ENCODE assay signal across 8 cellular contexts in genomic region chr2:178413472-178414265, GRCh38. TPM values are rescaled to one million over a fixed set of nuclear protein-coding genes. Genes with fewer than 3 reads are reported as not detected.
A peak's percentile ranks its signal among the peaks of the same experiment; 100 is the strongest.
DNase-seq lines count a peak whose midpoint lies in the region; ATAC-seq and TF ChIP-seq lines count a peak whose summit lies in the region.

No MANE protein-coding gene starts in this region.

- peaks cover 13 to 24% (median 20%) of the 10 kb centered on the region in 3 donors for H3K4me1 Mint-ChIP-seq in naive B cell
- peaks cover 21% of the 10 kb centered on the region for H3K4me1 Mint-ChIP-seq in stimulated activated effector memory CD8-positive, alpha-beta T cell treated with anti-CD3 and anti-CD28 coated beads, Interleukin-12 subunit alpha, Interleukin-12 subunit beta, amount 100 ng/mL, for 72 hours

- H3K9ac ChIP-seq in HUES64 (ENCODE audit: low read depth, low read length) = peak overlapping the region; percentile 93
- peak overlapping the region; percentile 85 for H3K9ac ChIP-seq in fibroblast of lung (ENCODE audit: insufficient read depth, low read length)

- no peaks in the 10 kb centered on the region for H4K20me1 ChIP-seq in fibroblast of lung (ENCODE audit: control insufficient read depth, extremely low read depth, insufficient read depth, low read length)

- H3K9me3 ChIP-seq in HUES64 (ENCODE audit: insufficient read depth, low read depth, low read length) = no peaks in the 10 kb centered on the region
- H3K9me3 ChIP-seq in fibroblast of lung (ENCODE audit: control insufficient read depth, insufficient read depth, low read depth, low read length) = no peaks in the 10 kb centered on the region

- DNase-seq in DMS 273 treated with DMSO at 0.1 percent for 48 hours (lab: John Stamatoyannopoulos, UW) (peak; percentile 59), OCI-M1 (lab: John Stamatoyannopoulos, UW) (peak; percentile 91), activated T-helper 1 cell treated with Interleukin-2 at 50 U/mL for 16 hours (ENCODE audit: low read depth) (peak; percentile 45), fibroblast of lung (ENCODE audit: low read depth in 2 of 2) (peak; percentile 74 to 82), naive B cell (peak; percentile 78)
- DNase-seq in stimulated activated effector memory CD8-positive, alpha-beta T cell treated with anti-CD3 and anti-CD28 coated beads, Interleukin-12 subunit alpha, Interleukin-12 subunit beta, amount 100 ng/mL, for 72 hours (ENCODE audit: low spot score in 2 of 2) = peak; percentile 60 to 90

- peak overlapping the region; percentile 97 for H3K4me2 ChIP-seq in fibroblast of lung (ENCODE audit: extremely low read depth, insufficient read depth, low read length)

- peak; percentile 79 for ATAC-seq in GM21515 (IDR thresholded peaks at IDR 0.05; ENCODE audit: unreplicated experiment)
- ATAC-seq in naive B cell (ENCODE audit: low read depth in 2 of 2) = peak; percentile 85 to 86
- peak; percentile 88 for ATAC-seq in stimulated activated effector memory CD8-positive, alpha-beta T cell treated with anti-CD3 and anti-CD28 coated beads, Interleukin-12 subunit alpha, Interleukin-12 subunit beta, amount 100 ng/mL, for 72 hours

- no peaks in the 10 kb centered on the region for H3K4me1 ChIP-seq in HUES64 (ENCODE audit: insufficient read depth, low read length)
- H3K4me1 ChIP-seq in fibroblast of lung (ENCODE audit: control insufficient read depth, extremely low read depth, insufficient read depth, low read length) = peaks cover 3% of the 10 kb centered on the region

- no peaks in the 10 kb centered on the region for H3K79me2 ChIP-seq in fibroblast of lung (ENCODE audit: control insufficient read depth, insufficient read depth, low read length)

- H3K27me3 ChIP-seq in HUES64 (ENCODE audit: insufficient read depth, low read length) (no peaks in the 10 kb centered on the region), fibroblast of lung (ENCODE audit: control insufficient read depth, insufficient read depth, low read length) (no peaks in the 10 kb centered on the region)

- peak overlapping the region; percentile 84 to 98 (median 96) for H3K4me3 Mint-ChIP-seq in naive B cell
- peak overlapping the region; percentile 92 for H3K4me3 Mint-ChIP-seq in stimulated activated effector memory CD8-positive, alpha-beta T cell treated with anti-CD3 and anti-CD28 coated beads, Interleukin-12 subunit alpha, Interleukin-12 subunit beta, amount 100 ng/mL, for 72 hours

- no peak for TF ChIP-seq CTCF in fibroblast of lung (conservative IDR thresholded peaks at IDR 0.05 in 1 of 2, IDR thresholded peaks at IDR 0.05 in 1 of 2; ENCODE audit: low read depth in 1 of 2, low read length in 2 of 2)

- peak overlapping the region; percentile 89 for H2AFZ ChIP-seq in fibroblast of lung (ENCODE audit: low read length)

- H3K9me3 Mint-ChIP-seq in naive B cell = no peaks in the 10 kb centered on the region
- H3K9me3 Mint-ChIP-seq in stimulated activated effector memory CD8-positive, alpha-beta T cell treated with anti-CD3 and anti-CD28 coated beads, Interleukin-12 subunit alpha, Interleukin-12 subunit beta, amount 100 ng/mL, for 72 hours = no peaks in the 10 kb centered on the region

- no peaks in the 10 kb centered on the region for H3K36me3 Mint-ChIP-seq in naive B cell
- H3K36me3 Mint-ChIP-seq in stimulated activated effector memory CD8-positive, alpha-beta T cell treated with anti-CD3 and anti-CD28 coated beads, Interleukin-12 subunit alpha, Interleukin-12 subunit beta, amount 100 ng/mL, for 72 hours = no peaks in the 10 kb centered on the region

- H3K36me3 ChIP-seq in HUES64 (ENCODE audit: insufficient read depth, low read length) = no peaks in the 10 kb centered on the region
- H3K36me3 ChIP-seq in fibroblast of lung (ENCODE audit: control insufficient read depth, insufficient read depth, low read length) = no peaks in the 10 kb centered on the region

- peak overlapping the region; percentile 89 for H3K27ac ChIP-seq in HUES64 (ENCODE audit: low read depth, low read length)
- H3K27ac ChIP-seq in fibroblast of lung (ENCODE audit: insufficient read depth, low read length) = peak overlapping the region; percentile 83

- peak overlapping the region; percentile 71 for H3K4me3 ChIP-seq in HUES64 (ENCODE audit: low read length)
- peak overlapping the region; percentile 25 to 89 (median 56) for H3K4me3 ChIP-seq in fibroblast of lung (replicated peaks in 1 of 4; ENCODE audit: control extremely low read depth in 1 of 4, insufficient read depth in 1 of 4, low read depth in 3 of 4, low read length in 4 of 4)

- H3K27ac Mint-ChIP-seq in naive B cell = peak overlapping the region; percentile 96 to 99 (median 98)
- peak overlapping the region; percentile 98 for H3K27ac Mint-ChIP-seq in stimulated activated effector memory CD8-positive, alpha-beta T cell treated with anti-CD3 and anti-CD28 coated beads, Interleukin-12 subunit alpha, Interleukin-12 subunit beta, amount 100 ng/mL, for 72 hours

- no peaks in the 10 kb centered on the region for H3K27me3 Mint-ChIP-seq in naive B cell

- WGBS in HUES64 = under 1% methylated on average over 45 of the region's 45 CpGs

RNA-seq across cellular contexts. Expression of gene PRKRA, which starts 37.3 kb away (rescaled TPM):
- 49.6 TPM for polyA plus RNA-seq in HUES64 (2013, experiment 1 of 2)
- 58.6 TPM for polyA plus RNA-seq in HUES64 (2013, experiment 2 of 2)
- 40.5 and 45.7 TPM in 2 replicates for total RNA-seq in fibroblast of lung
- polyA plus RNA-seq in fibroblast of lung (46.3 and 54.6 TPM in 2 replicates), naive B cell (ENCODE audit: low read depth in 6 of 6) (100 to 1,000 TPM in 1 of 6 donors, 10 to 100 TPM in 5; 59.8 to 107 (median 75.9) TPM)
- 34.9 and 35.3 TPM in 2 replicates for polyA plus RNA-seq in fibroblast of lung (2012)
- 5.5 and 7.8 TPM in 2 replicates for polyA minus RNA-seq in fibroblast of lung (ENCODE audit: low replicate concordance)

RNA-seq across cellular contexts. Expression of gene PJVK, which starts 37.5 kb away (rescaled TPM):
- polyA plus RNA-seq in HUES64 (2013, experiment 1 of 2) = 1.4 TPM
- 2.0 TPM for polyA plus RNA-seq in HUES64 (2013, experiment 2 of 2)
- total RNA-seq in fibroblast of lung = 2.1 and 4.3 TPM in 2 replicates
- 0.89 and 1.4 TPM in 2 replicates for polyA plus RNA-seq in fibroblast of lung
- polyA plus RNA-seq in fibroblast of lung (2012) = 0.92 and 1.0 TPM in 2 replicates
- polyA minus RNA-seq in fibroblast of lung (ENCODE audit: low replicate concordance) = not detected in 2 replicates
- polyA plus RNA-seq in naive B cell (ENCODE audit: low read depth in 6 of 6) = under 1 TPM in 4 of 6 donors, not detected in 2; 0.24 to 0.68 (median 0.46) TPM

Comparison
In these comparisons a context has a peak if more than half of its experiments do, and no peak if none do; other contexts are left out.
1. Peak in every context shown above with its lines: DNase-seq, ATAC-seq, H3K4me3 ChIP-seq and H3K27ac ChIP-seq.